ENCODE assay signal across 27 cellular contexts in genomic region chr3:70138606-70139005, GRCh38.
"Had no signal": no experiment of that assay in that cellular context is flagged by ENCODE, and none has a peak within 500 bp of the region (broad histone marks: within the 10 kb centered on the region; RNA-seq: fewer than 3 reads in every experiment).

No MANE protein-coding gene starts in this region.

- H3K27me3 Mint-ChIP-seq: memory B cell had no signal

- H3K4me1 ChIP-seq: esophagus squamous epithelium, pancreas, right lobe of liver, tibial nerve, upper lobe of left lung had no signal

- FAIRE-seq: colon, frontal cortex, keratinocyte, pancreas, small intestine, urothelium cell line had no signal

- ATAC-seq: left lobe of liver; natural killer cell; pancreas; right lobe of liver; stimulated activated naive B cell treated with anti-CD40 and anti-IgM and Interleukin-4, amounts not matched to agents 10 μg/mL and 1 μg/mL and 100 μg/mL, for 72 hours had no signal

- H3K27ac ChIP-seq: dorsolateral prefrontal cortex, esophagus squamous epithelium, neutrophil, pancreas, right lobe of liver, thoracic aorta, tibial nerve, upper lobe of left lung had no signal

- H3K4me1 Mint-ChIP-seq: endodermal cell; immature natural killer cell; memory B cell; natural killer cell; neural crest cell; stimulated activated naive B cell treated with anti-CD40 and anti-IgM and Interleukin-4, amounts not matched to agents 10 μg/mL and 1 μg/mL and 100 μg/mL, for 72 hours had no signal

- H3K27ac Mint-ChIP-seq: endodermal cell; immature natural killer cell; memory B cell; natural killer cell; stimulated activated naive B cell treated with anti-CD40 and anti-IgM and Interleukin-4, amounts not matched to agents 10 μg/mL and 1 μg/mL and 100 μg/mL, for 72 hours; stimulated activated naive CD8-positive, alpha-beta T cell treated with anti-CD3 and anti-CD28 coated beads, Interleukin-15, Interleukin-2, amounts not matched to agents 100 ng/mL and 50 ng/mL, for 24 hours had no signal

- H3K27me3 ChIP-seq: esophagus squamous epithelium, pancreas, right lobe of liver, tibial nerve, upper lobe of left lung had no signal

- DNase-seq: dorsolateral prefrontal cortex; effector CD4-positive, alpha-beta T cell; endodermal cell; erythroblast; esophagus squamous epithelium; hypothalamus; immature natural killer cell; natural killer cell; pancreas; right lobe of liver; small intestine; stimulated activated CD4-positive, alpha-beta T cell treated with anti-CD3 and anti-CD28 coated beads, Interleukin-15, amount 100 ng/mL, for 24 hours; stimulated activated CD4-positive, alpha-beta T cell treated with anti-CD3 and anti-CD28 coated beads, Interleukin-2, amount 100 ng/mL, for 48 hours; stimulated activated naive B cell treated with anti-CD40 and anti-IgM and Interleukin-4, amounts not matched to agents 10 μg/mL and 1 μg/mL and 100 μg/mL, for 72 hours; upper lobe of left lung had no signal

- H3K9me3 Mint-ChIP-seq: endodermal cell; neural crest cell; stimulated activated naive B cell treated with anti-CD40 and anti-IgM and Interleukin-4, amounts not matched to agents 10 μg/mL and 1 μg/mL and 100 μg/mL, for 72 hours; stimulated activated naive CD8-positive, alpha-beta T cell treated with anti-CD3 and anti-CD28 coated beads, Interleukin-15, Interleukin-2, amounts not matched to agents 100 ng/mL and 50 ng/mL, for 24 hours had no signal

- H3K36me3 Mint-ChIP-seq: immature natural killer cell; memory B cell; natural killer cell; stimulated activated naive B cell treated with anti-CD40 and anti-IgM and Interleukin-4, amounts not matched to agents 10 μg/mL and 1 μg/mL and 100 μg/mL, for 72 hours had no signal

- H3K9me3 ChIP-seq: esophagus squamous epithelium, neutrophil, pancreas, right lobe of liver, thoracic aorta, tibial nerve, upper lobe of left lung had no signal

- H3K4me3 Mint-ChIP-seq: endodermal cell; immature natural killer cell; memory B cell; natural killer cell; neural crest cell; stimulated activated naive B cell treated with anti-CD40 and anti-IgM and Interleukin-4, amounts not matched to agents 10 μg/mL and 1 μg/mL and 100 μg/mL, for 72 hours; stimulated activated naive CD8-positive, alpha-beta T cell treated with anti-CD3 and anti-CD28 coated beads, Interleukin-15, Interleukin-2, amounts not matched to agents 100 ng/mL and 50 ng/mL, for 24 hours had no signal

- H3K4me3 ChIP-seq: dorsolateral prefrontal cortex, esophagus squamous epithelium, lung, pancreas, right lobe of liver, thoracic aorta, tibial nerve, upper lobe of left lung had no signal

- H3K36me3 ChIP-seq: esophagus squamous epithelium, neutrophil, pancreas, right lobe of liver, thoracic aorta, tibial nerve, upper lobe of left lung had no signal
